ENCODE assay signal across 4 cellular contexts in genomic region chr22:20415241-20415640, GRCh38. TPM values are rescaled to one million over a fixed set of nuclear protein-coding genes. Genes with fewer than 3 reads are reported as not detected.
DNase-seq lines count a peak whose midpoint lies in the region; ATAC-seq, FAIRE-seq and TF ChIP-seq lines count a peak whose summit lies in the region.
"Not testable (repeated sequence)": the region's sequence is repeated elsewhere in the genome, so short reads cannot be mapped to it uniquely, and the experiment has no call there.

No MANE protein-coding gene starts in this region.

- H3K4me2 ChIP-seq in K562 (ENCODE audit: insufficient read depth, low read length): not testable (repeated sequence)

- BruUV-seq in K562 (replicated peaks; lab: Mats Ljungman, UMichigan): not testable (repeated sequence)

- H3K27ac ChIP-seq in RWPE2 (ENCODE audit: poor library complexity, severe bottlenecking); K562 (ENCODE audit: extremely low read depth, low read depth, low read length); sigmoid colon: not testable (repeated sequence)

- H3K4me1 ChIP-seq in RWPE2 (ENCODE audit: insufficient read depth, poor library complexity, severe bottlenecking); sigmoid colon: not testable (repeated sequence)
- H3K4me1 ChIP-seq in K562 (replicated peaks in 1 of 2; ENCODE audit: control insufficient read depth in 2 of 2, insufficient read depth in 2 of 2, low read length in 2 of 2): peaks cover 9 to 11% of the 10 kb centered on the region in 2 experiments

- intact Hi-C loops in K562 (cut with micrococcal nuclease): loop anchor here (5.0 to 10.0 kb wide), 4 partner anchors 172 to 327 kb away; partner anchors contain the start of gene CCDC188
- intact Hi-C loops in sigmoid colon (cut with DNase I): not testable (repeated sequence)

- H3K9me3 ChIP-seq in RWPE2 (ENCODE audit: severe bottlenecking); K562 (replicated peaks; ENCODE audit: control insufficient read depth, insufficient read depth, low read depth, low read length); sigmoid colon: not testable (repeated sequence)

- in situ Hi-C loops in K562 (cut with MboI): loop anchor here (5.0 to 25.0 kb wide), 3 partner anchors 157 to 1878 kb away; partner anchors contain the start of gene TMEM191B

- 17% methylated on average over 3 of the region's 3 CpGs for WGBS in K562 (ENCODE audit: insufficient coverage, low coverage, missing lambda C conversion rate)
- 92 to 96% methylated on average over 3 of the region's 3 CpGs for WGBS in sigmoid colon, 2 donors

- TF ChIP-seq EP300 in K562 (IDR thresholded peaks at IDR 0.05; ENCODE audit: low read length); sigmoid colon (IDR thresholded peaks at IDR 0.05): not testable (repeated sequence)

- not testable (repeated sequence) for TF ChIP-seq POLR2A in K562 (conservative IDR thresholded peaks at IDR 0.05); sigmoid colon (IDR thresholded peaks at IDR 0.05)

- H3K4me3 ChIP-seq in RWPE2 (ENCODE audit: severe bottlenecking); K562; sigmoid colon: not testable (repeated sequence)

- H3K27me3 ChIP-seq in RWPE2 (ENCODE audit: insufficient read depth, poor library complexity, severe bottlenecking); K562 (ENCODE audit: control insufficient read depth in 2 of 2, insufficient read depth in 2 of 2, low read length in 2 of 2); sigmoid colon: not testable (repeated sequence)

- H2AFZ ChIP-seq in K562 (ENCODE audit: low read depth, low read length): not testable (repeated sequence)

- not testable (repeated sequence) for H4K20me1 ChIP-seq in K562 (replicated peaks; ENCODE audit: control insufficient read depth, insufficient read depth, low read length)

- CTCF ChIA-PET in K562 (lab: Yijun Ruan, JAX; ENCODE audit: low intra/inter-chr PET ratio): interaction anchor here (0.7 kb wide), 1 partner anchor 80 kb away, joined by 4 read pairs; the partner anchor contains the start of gene KLHL22

- H3K9me1 ChIP-seq in K562 (ENCODE audit: control insufficient read depth, insufficient read depth, low read length): not testable (repeated sequence)

- H3K79me2 ChIP-seq in K562 (ENCODE audit: control insufficient read depth, insufficient read depth, low read length): not testable (repeated sequence)

- POLR2A ChIA-PET in K562 (lab: Yijun Ruan, JAX): interaction anchor here (1.2 kb wide), 1 partner anchor 22 kb away, joined by 3 read pairs; no protein-coding TSS in a partner anchor

- ATAC-seq in RWPE2 (ENCODE audit: low read depth); K562: not testable (repeated sequence)

- not testable (repeated sequence) for H3K9ac ChIP-seq in K562 (ENCODE audit: insufficient read depth in 1 of 2, low read depth in 2 of 2, low read length in 2 of 2)

- not testable (repeated sequence) for H3K36me3 ChIP-seq in RWPE2 (ENCODE audit: low read depth); K562 (ENCODE audit: control insufficient read depth, insufficient read depth, low read length); sigmoid colon

- not testable (repeated sequence) for TF ChIP-seq RAD21 in K562 (CRISPR knock-in tag; conservative IDR thresholded peaks at IDR 0.05 in 1 of 2, IDR thresholded peaks at IDR 0.05 in 1 of 2)

- FAIRE-seq in K562 (lab: Jason Lieb, UNC): not testable (repeated sequence)

- TF ChIP-seq CTCF in RWPE2 (IDR thresholded peaks at IDR 0.05; ENCODE audit: poor library complexity, severe bottlenecking); K562 (IDR thresholded peaks at IDR 0.05 in 2 of 3, conservative IDR thresholded peaks at IDR 0.05 in 1 of 3; ENCODE audit: insufficient read depth in 2 of 3, low read depth in 1 of 3, low read length in 3 of 3); sigmoid colon (IDR thresholded peaks at IDR 0.05): not testable (repeated sequence)

- DNase-seq in RWPE2 (ENCODE audit: low spot score) (peak; percentile 6), sigmoid colon (peak; percentile 22)
- peak; percentile 0 for DNase-seq in activated naive CD4-positive, alpha-beta T cell treated with anti-CD3 and anti-CD28 coated beads, Interleukin-2, amount 50 U/mL, for 16 hours
- not testable (repeated sequence) for DNase-seq in K562 (ENCODE audit: extremely low read depth in 1 of 4, low spot score in 3 of 4)

TF ChIP-seq in K562, 482 proteins besides CTCF, POLR2A, EP300 and RAD21:
- TF ChIP-seq ZNF146 (CRISPR knock-in tag; IDR thresholded peaks at IDR 0.05; ENCODE audit: unreplicated experiment): peak; percentile 93
- TF ChIP-seq, protein P1, sequence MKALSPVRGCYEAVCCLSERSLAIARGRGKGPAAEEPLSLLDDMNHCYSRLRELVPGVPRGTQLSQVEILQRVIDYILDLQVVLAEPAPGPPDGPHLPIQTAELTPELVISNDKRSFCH (CRISPR knock-in tag; IDR thresholded peaks at IDR 0.05): not testable (repeated sequence)
- TF ChIP-seq, protein P1 (tag; IDR thresholded peaks at IDR 0.05): 0 out of 2 replicates have a peak, but pooled peaks have one; percentile 31
- TF ChIP-seq BCOR (IDR thresholded peaks at IDR 0.05): peak; percentile 50; the same call in 1 of the 2 replicates

RNA-seq across cellular contexts. Expression of gene ZNF74, which starts 21.3 kb away (rescaled TPM):
- 36.8 and 68.2 TPM in 2 replicates for total RNA-seq in K562 (2011; cell fraction: chromatin; rRNA removed; ENCODE audit: low replicate concordance)
- 55.4 and 63.2 TPM in 2 replicates for total RNA-seq in K562 (2011; cell fraction: nucleolus; rRNA removed)
- total RNA-seq in K562 (2011; cell fraction: nucleoplasm; rRNA removed): 50.2 and 53.7 TPM in 2 replicates
- 49.2 and 56.7 TPM in 2 replicates for total RNA-seq in K562 (2014; rRNA removed)
- total RNA-seq in K562 (2014; rRNA removed; fragmentation: Illumina TruSeq; extraction: Trizol): 17.4 and 20.5 TPM in 2 replicates
- total RNA-seq in K562 (2015; rRNA removed; fragmentation: Illumina TruSeq; extraction: Trizol): 31.5 and 32.5 TPM in 2 replicates
- total RNA-seq in K562 (2021): 53.5 and 55.7 TPM in 2 replicates
- 33.8 and 49.7 TPM in 2 replicates for polyA plus RNA-seq in K562 (2011; rRNA removed)
- polyA plus RNA-seq in K562 (2011; cell fraction: cytosol; rRNA removed): 56.9 and 67.4 TPM in 2 replicates
- polyA plus RNA-seq in K562 (2011; cell fraction: nucleus; rRNA removed): 42.8 and 56.1 TPM in 2 replicates
- polyA plus RNA-seq in K562 (2012): 31.5 and 39.9 TPM in 2 replicates
- 22.8 and 24.5 TPM in 2 replicates for polyA plus RNA-seq in K562 (2014; fragmentation: Illumina TruSeq; extraction: Trizol)
- polyA plus RNA-seq in K562 (2014; fragmentation: Nextera tagmentation; extraction: Ambion mirVana): 1 to 10 TPM; 2.4 to 3.7 TPM
- 37.1 and 62.8 TPM in 2 replicates for polyA plus RNA-seq in K562 (2014; rRNA removed)
- polyA minus RNA-seq in K562 (2011; rRNA and poly(A)+ RNA removed): 32.6 and 33.0 TPM in 2 replicates
- polyA minus RNA-seq in K562 (2011; cell fraction: cytosol; rRNA and poly(A)+ RNA removed): 39.3 and 58.2 TPM in 2 replicates
- polyA minus RNA-seq in K562 (2011; cell fraction: nucleus; rRNA and poly(A)+ RNA removed): 23.6 and 28.3 TPM in 2 replicates
- total RNA-seq in sigmoid colon: 10 to 100 TPM; 11.4 to 18.8 (median 15.2) TPM
- polyA plus RNA-seq in sigmoid colon: 1 to 10 TPM; 1.4 to 4.8 (median 2.4) TPM

RNA-seq across cellular contexts. Expression of gene SCARF2, which starts 22.4 kb away (rescaled TPM):
- 0.65 TPM in 1 of 2 replicates, not detected in the other for total RNA-seq in K562 (2011; cell fraction: chromatin; rRNA removed; ENCODE audit: low replicate concordance)
- total RNA-seq in K562 (2011; cell fraction: nucleolus; rRNA removed): 0.50 and 0.92 TPM in 2 replicates
- total RNA-seq in K562 (2011; cell fraction: nucleoplasm; rRNA removed): 0.15 TPM in 2 replicates
- total RNA-seq in K562 (2014; rRNA removed): 0.20 and 0.32 TPM in 2 replicates
- total RNA-seq in K562 (2014; rRNA removed; fragmentation: Illumina TruSeq; extraction: Trizol): not detected in 2 replicates
- not detected in 2 replicates for total RNA-seq in K562 (2015; rRNA removed; fragmentation: Illumina TruSeq; extraction: Trizol)
- 0.13 and 0.29 TPM in 2 replicates for total RNA-seq in K562 (2021)
- 0.06 and 0.26 TPM in 2 replicates for polyA plus RNA-seq in K562 (2011; rRNA removed)
- polyA plus RNA-seq in K562 (2011; cell fraction: cytosol; rRNA removed): 0.15 and 0.25 TPM in 2 replicates
- 0.61 and 0.65 TPM in 2 replicates for polyA plus RNA-seq in K562 (2011; cell fraction: nucleus; rRNA removed)
- polyA plus RNA-seq in K562 (2012): 0.21 and 1.3 TPM in 2 replicates
- not detected in 2 replicates for polyA plus RNA-seq in K562 (2014; fragmentation: Illumina TruSeq; extraction: Trizol)
- polyA plus RNA-seq in K562 (2014; fragmentation: Nextera tagmentation; extraction: Ambion mirVana): not detected
- polyA plus RNA-seq in K562 (2014; rRNA removed): 0.13 and 0.23 TPM in 2 replicates
- polyA minus RNA-seq in K562 (2011; rRNA and poly(A)+ RNA removed): not detected in 2 replicates
- not detected in 2 replicates for polyA minus RNA-seq in K562 (2011; cell fraction: cytosol; rRNA and poly(A)+ RNA removed)
- 0.22 and 0.27 TPM in 2 replicates for polyA minus RNA-seq in K562 (2011; cell fraction: nucleus; rRNA and poly(A)+ RNA removed)
- total RNA-seq in sigmoid colon: 10 to 100 TPM in 3 of 4 donors, 1 to 10 TPM in 1; 6.4 to 12.8 (median 10.4) TPM
- polyA plus RNA-seq in sigmoid colon: 1 to 10 TPM in 1 of 3 donors, under 1 TPM in 2; under 0.01 to 1.9 (median 0.46) TPM
